13 cellular contexts compared by ENCODE assay signal in genomic region chr10:3333426-3333825, GRCh38.
DNase-seq lines count a peak whose midpoint lies in the region; ATAC-seq and TF ChIP-seq lines count a peak whose summit lies in the region.
"Had no signal": no experiment of that assay in that cellular context is flagged by ENCODE, and none has a peak within 500 bp of the region (broad histone marks: within the 10 kb centered on the region; RNA-seq: fewer than 3 reads in every experiment).

No MANE protein-coding gene starts in this region.

- intact Hi-C loops in Right ventricle myocardium inferior (cut with DNase I): no loop called here

- no peaks in the 10 kb centered on the region for H3K9me3 Mint-ChIP-seq in WTC11
- no peaks in the 10 kb centered on the region for H3K9me3 Mint-ChIP-seq in endothelial cell (ENCODE audit: unreplicated experiment)
- H3K9me3 Mint-ChIP-seq in nephron progenitor cell: no peaks in the 10 kb centered on the region

- H3K4me1 Mint-ChIP-seq in WTC11: peaks cover 45% of the 10 kb centered on the region
- H3K4me1 Mint-ChIP-seq in endothelial cell (ENCODE audit: unreplicated experiment): peaks cover 12% of the 10 kb centered on the region
- H3K4me1 Mint-ChIP-seq in nephron progenitor cell: peaks cover 50% of the 10 kb centered on the region
- H3K4me1 Mint-ChIP-seq: CD4-positive, CD25-positive, alpha-beta regulatory T cell had no signal

- CTCF ChIA-PET in WTC11 (lab: Charles Lee): interaction anchor here (1.2 kb wide), 1 partner anchor 140 kb away, joined by 4 read pairs; no protein-coding TSS in a partner anchor

- H3K4me3 Mint-ChIP-seq in WTC11: no peak overlapping the region
- no peak overlapping the region for H3K4me3 Mint-ChIP-seq in endothelial cell (ENCODE audit: unreplicated experiment)
- H3K4me3 Mint-ChIP-seq in nephron progenitor cell: no peak overlapping the region
- H3K4me3 Mint-ChIP-seq: CD4-positive, CD25-positive, alpha-beta regulatory T cell had no signal

- H3K36me3 Mint-ChIP-seq in WTC11 (no peaks in the 10 kb centered on the region), endothelial cell (ENCODE audit: low read depth, unreplicated experiment) (no peaks in the 10 kb centered on the region), nephron progenitor cell (ENCODE audit: low read depth) (no peaks in the 10 kb centered on the region)
- H3K36me3 Mint-ChIP-seq: CD4-positive, CD25-positive, alpha-beta regulatory T cell had no signal

- H3K27me3 Mint-ChIP-seq in WTC11 (ENCODE audit: low read depth): no peaks in the 10 kb centered on the region; the same call in 1 of the 2 replicates
- peaks cover 2% of the 10 kb centered on the region for H3K27me3 Mint-ChIP-seq in endothelial cell (ENCODE audit: unreplicated experiment)
- peaks cover 3% of the 10 kb centered on the region for H3K27me3 Mint-ChIP-seq in nephron progenitor cell (ENCODE audit: low read depth, poor library complexity)

- TF ChIP-seq CTCF in WTC11 (IDR thresholded peaks at IDR 0.05) (no peak), endothelial cell (IDR thresholded peaks at IDR 0.05; ENCODE audit: unreplicated experiment) (no peak), nephron progenitor cell (IDR thresholded peaks at IDR 0.05) (no peak)

- POLR2A ChIA-PET in WTC11 (lab: Charles Lee): no interaction called here

- no peak overlapping the region for H3K27ac Mint-ChIP-seq in WTC11
- peak overlapping the region; percentile 22 for H3K27ac Mint-ChIP-seq in endothelial cell (ENCODE audit: unreplicated experiment)
- peak overlapping the region; percentile 57 for H3K27ac Mint-ChIP-seq in nephron progenitor cell
- H3K27ac Mint-ChIP-seq: CD4-positive, CD25-positive, alpha-beta regulatory T cell had no signal

- ATAC-seq in WTC11 (peak; percentile 19; the same call in 1 of the 2 replicates), GM18858 (IDR thresholded peaks at IDR 0.05; ENCODE audit: unreplicated experiment) (no peak), Right ventricle myocardium inferior (no peak)
- ATAC-seq: HCT116 had no signal

- peak; percentile 43 for DNase-seq in ELF-1 (ENCODE audit: low read depth, low spot score)
- DNase-seq in WTC11 (ENCODE audit: low spot score): no peak
- DNase-seq in endothelial cell (ENCODE audit: low spot score): no peak
- DNase-seq in nephron progenitor cell: no peak
- no peak for DNase-seq in kidney glomerular epithelial cell (lab: John Stamatoyannopoulos, UW)
- no peak for DNase-seq in Right ventricle myocardium inferior (ENCODE audit: missing footprints)
- no peak for DNase-seq in NOMO-1 treated with DMSO at 0.1 percent for 48 hours (lab: John Stamatoyannopoulos, UW; ENCODE audit: unreplicated experiment)
- DNase-seq: ACHN; Calu3; CD4-positive, CD25-positive, alpha-beta regulatory T cell; DMS 273 treated with DMSO at 0.1 percent for 48 hours had no signal

TF ChIP-seq in WTC11, 78 proteins besides CTCF, POLR2A, EP300 and RAD21:
- no peak for TF ChIP-seq ZMAT4 (CRISPR knock-in tag; IDR thresholded peaks at IDR 0.05)
- no peak for TF ChIP-seq MAX (CRISPR knock-in tag; IDR thresholded peaks at IDR 0.05)
- TF ChIP-seq GRHL2 (CRISPR knock-in tag; IDR thresholded peaks at IDR 0.05; ENCODE audit: insufficient replicate concordance, severe bottlenecking): no peak
- TF ChIP-seq ZNF263 (CRISPR knock-in tag; IDR thresholded peaks at IDR 0.05; ENCODE audit: low read depth): no peak
- TF ChIP-seq GTF2I (CRISPR knock-in tag; conservative IDR thresholded peaks at IDR 0.05): no peak
- no peak for TF ChIP-seq NFATC4 (CRISPR knock-in tag; IDR thresholded peaks at IDR 0.05)
- TF ChIP-seq ARID4B (CRISPR knock-in tag; IDR thresholded peaks at IDR 0.05; ENCODE audit: borderline replicate concordance): no peak
- TF ChIP-seq ZNF121 (CRISPR knock-in tag; IDR thresholded peaks at IDR 0.05): no peak
- no peak for TF ChIP-seq ZNF219 (CRISPR knock-in tag; IDR thresholded peaks at IDR 0.05; ENCODE audit: borderline replicate concordance)
- no peak for TF ChIP-seq NFE2L1 (CRISPR knock-in tag; IDR thresholded peaks at IDR 0.05)
- TF ChIP-seq JUN (CRISPR knock-in tag; IDR thresholded peaks at IDR 0.05): no peak
- no peak for TF ChIP-seq GABPB1 (CRISPR knock-in tag; IDR thresholded peaks at IDR 0.05)
- TF ChIP-seq ATF1 (CRISPR knock-in tag; IDR thresholded peaks at IDR 0.05): no peak
